ENCODE assay signal across 8 cellular contexts in the genomic region with DNA sequence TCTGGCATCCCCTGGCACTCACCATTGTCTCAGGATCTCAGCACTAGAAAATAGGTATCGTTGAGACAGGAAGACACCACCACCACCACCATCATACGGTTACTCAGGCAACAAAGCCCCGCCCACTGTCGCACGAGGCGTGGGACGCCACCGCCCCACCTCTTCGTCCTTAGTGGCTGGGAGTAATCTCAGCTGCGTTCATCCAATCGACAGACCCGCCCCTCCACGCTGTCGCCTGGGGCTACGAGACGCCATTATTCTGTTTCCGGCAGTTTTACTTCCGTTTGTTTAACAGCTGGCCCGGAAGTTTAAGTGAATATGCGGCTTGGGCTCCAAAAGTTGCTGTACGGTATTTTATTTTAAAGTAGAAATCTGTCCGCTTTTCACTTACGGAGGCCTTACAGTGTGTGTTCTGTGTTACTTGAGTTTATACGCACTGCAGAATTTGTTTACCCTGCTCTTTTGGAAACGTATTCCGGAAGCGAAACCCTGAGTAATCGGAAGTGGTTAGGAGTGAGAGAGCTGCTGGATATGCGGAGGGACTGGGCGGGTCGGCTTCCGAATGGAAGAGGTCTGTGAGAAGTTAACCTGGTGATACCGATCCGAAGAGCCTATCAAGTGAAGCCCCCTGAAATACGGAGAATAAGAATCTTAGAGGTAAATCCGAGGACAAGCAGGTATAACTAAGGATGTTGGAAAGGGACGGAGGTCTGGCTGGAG.
A peak's percentile ranks its signal among the peaks of the same experiment; 100 is the strongest.
DNase-seq lines count a peak whose midpoint lies in the region; ATAC-seq, FAIRE-seq and TF ChIP-seq lines count a peak whose summit lies in the region.

A gene with protein sequence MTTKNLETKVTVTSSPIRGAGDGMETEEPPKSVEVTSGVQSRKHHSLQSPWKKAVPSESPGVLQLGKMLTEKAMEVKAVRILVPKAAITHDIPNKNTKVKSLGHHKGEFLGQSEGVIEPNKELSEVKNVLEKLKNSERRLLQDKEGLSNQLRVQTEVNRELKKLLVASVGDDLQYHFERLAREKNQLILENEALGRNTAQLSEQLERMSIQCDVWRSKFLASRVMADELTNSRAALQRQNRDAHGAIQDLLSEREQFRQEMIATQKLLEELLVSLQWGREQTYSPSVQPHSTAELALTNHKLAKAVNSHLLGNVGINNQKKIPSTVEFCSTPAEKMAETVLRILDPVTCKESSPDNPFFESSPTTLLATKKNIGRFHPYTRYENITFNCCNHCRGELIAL (plus strand): TSS at position 510 of the 720 bp plus-strand sequence. CDS start 1,328 bp downstream, outside the sequence.
A gene with protein sequence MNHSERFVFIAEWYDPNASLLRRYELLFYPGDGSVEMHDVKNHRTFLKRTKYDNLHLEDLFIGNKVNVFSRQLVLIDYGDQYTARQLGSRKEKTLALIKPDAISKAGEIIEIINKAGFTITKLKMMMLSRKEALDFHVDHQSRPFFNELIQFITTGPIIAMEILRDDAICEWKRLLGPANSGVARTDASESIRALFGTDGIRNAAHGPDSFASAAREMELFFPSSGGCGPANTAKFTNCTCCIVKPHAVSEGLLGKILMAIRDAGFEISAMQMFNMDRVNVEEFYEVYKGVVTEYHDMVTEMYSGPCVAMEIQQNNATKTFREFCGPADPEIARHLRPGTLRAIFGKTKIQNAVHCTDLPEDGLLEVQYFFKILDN (minus strand): TSS at position 112 of the 720 bp plus-strand sequence. CDS start 87 bp downstream, at position 25.

- H3K4me3 ChIP-seq in iPS-11a (ENCODE audit: low read depth, low read length) (peak within 1 kb of the TSS; percentile 92), skeletal muscle cell (ENCODE audit: low read depth, low read length) (peak within 1 kb of the TSS; percentile 89)

- ATAC-seq in GM18520 (IDR thresholded peaks at IDR 0.05; ENCODE audit: unreplicated experiment) (peak; percentile 91), HG03064 (IDR thresholded peaks at IDR 0.05; ENCODE audit: low read depth, unreplicated experiment) (peak; percentile 93)

- no peak for TF ChIP-seq CTCF in 22Rv1 (IDR thresholded peaks at IDR 0.05)

- H3K27ac ChIP-seq in 22Rv1 = peak within 1 kb of the TSS; percentile 86

- peak; percentile 99 for DNase-seq in NCI-H2107 treated with DMSO at 0.1 percent for 48 hours (lab: John Stamatoyannopoulos, UW; ENCODE audit: unreplicated experiment)
- DNase-seq in brain pericyte (ENCODE audit: low read depth, low spot score) = peak; percentile 90
- peak; percentile 87 for DNase-seq in skeletal muscle cell (ENCODE audit: low read depth)

- peak; percentile 99 for FAIRE-seq in TTC549 (lab: Jason Lieb, UNC)

Comparison
In these comparisons a context has a peak if more than half of its experiments do, and no peak if none do; other contexts are left out.
1. Peak in every context shown above with its lines: DNase-seq, ATAC-seq, H3K4me3 ChIP-seq and H3K27ac ChIP-seq.